30 cellular contexts compared by ENCODE assay signal in genomic region chrX:123994730-123995129, GRCh38. TPM values are rescaled to one million over a fixed set of nuclear protein-coding genes. Genes with fewer than 3 reads are reported as not detected.
DNase-seq lines count a peak whose midpoint lies in the region; ATAC-seq and TF ChIP-seq lines count a peak whose summit lies in the region.
"Had no signal": no experiment of that assay in that cellular context is flagged by ENCODE, and none has a peak within 500 bp of the region (broad histone marks: within the 10 kb centered on the region; RNA-seq: fewer than 3 reads in every experiment).

No MANE protein-coding gene starts in this region.

- H3K4me1 ChIP-seq in CD8-positive, alpha-beta T cell (ENCODE audit: insufficient read depth, low read length), result peaks cover 18% of the 10 kb centered on the region
- peaks cover 8 to 10% of the 10 kb centered on the region in 2 donors for H3K4me1 ChIP-seq in naive thymus-derived CD4-positive, alpha-beta T cell (ENCODE audit: control insufficient read depth in 2 of 2, insufficient read depth in 2 of 2, low read length in 2 of 2)
- no peaks in the 10 kb centered on the region for H3K4me1 ChIP-seq in effector memory CD4-positive, alpha-beta T cell (ENCODE audit: control insufficient read depth, insufficient read depth, low read length, poor library complexity, severe bottlenecking)
- H3K4me1 ChIP-seq: neural progenitor cell, parathyroid adenoma, testis had no signal

- no peak overlapping the region for H3K27ac ChIP-seq in CD8-positive, alpha-beta T cell (ENCODE audit: low read depth, low read length)
- H3K27ac ChIP-seq in HL-60 (replicated peaks), result peak overlapping the region; percentile 74
- no peak overlapping the region for H3K27ac ChIP-seq in naive thymus-derived CD4-positive, alpha-beta T cell (ENCODE audit: low read depth, low read length)
- no peak overlapping the region for H3K27ac ChIP-seq in effector memory CD4-positive, alpha-beta T cell (ENCODE audit: insufficient read depth, low read length, poor library complexity, severe bottlenecking)
- H3K27ac ChIP-seq: body of pancreas, neural progenitor cell, parathyroid adenoma, RWPE1, testis had no signal

- H3K27me3 Mint-ChIP-seq in CD8-positive, alpha-beta T cell (ENCODE audit: low read depth), result no peaks in the 10 kb centered on the region
- no peaks in the 10 kb centered on the region for H3K27me3 Mint-ChIP-seq in activated B cell treated with CpG ODN at 0.5 μM for 24 hours
- no peaks in the 10 kb centered on the region for H3K27me3 Mint-ChIP-seq in naive thymus-derived CD4-positive, alpha-beta T cell

- peak overlapping the region; percentile 3 for H3K4me3 Mint-ChIP-seq in CD8-positive, alpha-beta T cell
- H3K4me3 Mint-ChIP-seq in activated B cell treated with CpG ODN at 0.5 μM for 24 hours, result no peak overlapping the region
- H3K4me3 Mint-ChIP-seq in naive thymus-derived CD4-positive, alpha-beta T cell, result peak overlapping the region in 3 of 10 donors; percentile 18 to 44 (median 44)
- H3K4me3 Mint-ChIP-seq: activated T-helper 1 cell treated with anti-CD3 and anti-CD28 coated beads, Interleukin-12 subunit alpha, Interleukin-12 subunit beta, Interleukin-2, Interleukin-4 antibody, amounts not matched to agents 30 ng/mL and 10 ng/mL and 1 ng/mL, durations not matched to agents 14 hours and 24 hours and 36 hours; H9; neural progenitor cell; T-helper 1 cell treated with Interleukin-12 subunit alpha and Interleukin-12 subunit beta and Interleukin-4 antibody, amounts not matched to agents 30 μg/mL and 1 μg/mL, for 36 hours had no signal

- CTCF ChIA-PET in CD8-positive, alpha-beta T cell (lab: Charles Lee), result interaction anchor here (0.7 kb wide), 1 partner anchor 54 kb away, joined by 3 read pairs; no protein-coding TSS in a partner anchor
- CTCF ChIA-PET in activated B cell treated with CpG ODN at 0.5 μM for 24 hours (lab: Charles Lee), result no interaction called here
- CTCF ChIA-PET in naive thymus-derived CD4-positive, alpha-beta T cell (lab: Charles Lee), result no interaction called here

- no peaks in the 10 kb centered on the region for H3K27me3 ChIP-seq in CD8-positive, alpha-beta T cell (ENCODE audit: insufficient read depth, low read length)
- no peaks in the 10 kb centered on the region for H3K27me3 ChIP-seq in HL-60 (ENCODE audit: insufficient read depth, poor library complexity, severe bottlenecking)
- no peaks in the 10 kb centered on the region for H3K27me3 ChIP-seq in naive thymus-derived CD4-positive, alpha-beta T cell (ENCODE audit: control insufficient read depth in 2 of 2, insufficient read depth in 2 of 2, low read length in 2 of 2)
- no peaks in the 10 kb centered on the region for H3K27me3 ChIP-seq in effector memory CD4-positive, alpha-beta T cell (replicated peaks; ENCODE audit: control insufficient read depth, insufficient read depth, low read length, poor library complexity, severe bottlenecking)
- H3K27me3 ChIP-seq: body of pancreas, neural progenitor cell, testis had no signal

- H3K4me1 Mint-ChIP-seq in CD8-positive, alpha-beta T cell (ENCODE audit: low read depth), result peaks cover 65% of the 10 kb centered on the region
- peaks cover 45% of the 10 kb centered on the region for H3K4me1 Mint-ChIP-seq in activated B cell treated with CpG ODN at 0.5 μM for 24 hours
- peaks cover 9 to 74% (median 57%) of the 10 kb centered on the region in 7 donors for H3K4me1 Mint-ChIP-seq in naive thymus-derived CD4-positive, alpha-beta T cell
- H3K4me1 Mint-ChIP-seq: neural progenitor cell had no signal

- H3K4me3 ChIP-seq in CD8-positive, alpha-beta T cell (ENCODE audit: low read depth, low read length), result no peak overlapping the region
- no peak overlapping the region for H3K4me3 ChIP-seq in HL-60 (replicated peaks; ENCODE audit: insufficient read depth, low read length)
- H3K4me3 ChIP-seq in naive thymus-derived CD4-positive, alpha-beta T cell (ENCODE audit: low read length), result no peak overlapping the region
- no peak overlapping the region for H3K4me3 ChIP-seq in effector memory CD4-positive, alpha-beta T cell (ENCODE audit: insufficient read depth, low read depth, low read length, poor library complexity, severe bottlenecking)
- H3K4me3 ChIP-seq: body of pancreas, neural progenitor cell, testis had no signal

- POLR2A ChIA-PET in CD8-positive, alpha-beta T cell (lab: Charles Lee), result no interaction called here
- POLR2A ChIA-PET in activated B cell treated with CpG ODN at 0.5 μM for 24 hours (lab: Charles Lee), result no interaction called here
- POLR2A ChIA-PET in naive thymus-derived CD4-positive, alpha-beta T cell (lab: Charles Lee), result no interaction called here

- DNase-seq in CD8-positive, alpha-beta T cell, result no peak
- no peak for DNase-seq in HL-60 (ENCODE audit: low read depth in 1 of 2, low spot score in 1 of 2)
- DNase-seq in activated B cell treated with CpG ODN at 0.5 μM for 24 hours, result no peak
- DNase-seq in naive thymus-derived CD4-positive, alpha-beta T cell, result no peak
- no peak for DNase-seq in Ammon's horn (ENCODE audit: low spot score)
- no peak for DNase-seq in effector memory CD4-positive, alpha-beta T cell
- no peak for DNase-seq in activated CD8-positive, alpha-beta memory T cell treated with anti-CD3 and anti-CD28 coated beads for 24 hours
- DNase-seq: activated CD4-positive, alpha-beta T cell treated with anti-CD3 and anti-CD28 coated beads, Interleukin-2, amount 50 U/mL, for 48 hours; activated CD4-positive, CD25-positive, alpha-beta regulatory T cell treated with anti-CD3 and anti-CD28 coated beads, Interleukin-2, amount 50 U/mL, for 72 hours; activated naive CD4-positive, alpha-beta T cell treated with Interleukin-2 at 50 U/mL for 16 hours; body of pancreas; dermis blood vessel endothelial cell; DMS 273 treated with DMSO at 0.1 percent for 48 hours; EL; H9; Kasumi-1; kidney glomerular epithelial cell; NCI-H1048; NCI-H1694; NCI-H446; small intestine; stimulated activated naive CD4-positive, alpha-beta T cell treated with Interleukin-2 at 50 U/mL for 16 hours; testis had no signal

- TF ChIP-seq CTCF in CD8-positive, alpha-beta T cell (IDR thresholded peaks at IDR 0.05), result no peak
- TF ChIP-seq CTCF in HL-60 (IDR thresholded peaks at IDR 0.05; ENCODE audit: insufficient read depth, low read length) (no peak), activated B cell treated with CpG ODN at 0.5 μM for 24 hours (IDR thresholded peaks at IDR 0.05) (no peak)

- intact Hi-C loops in CD8-positive, alpha-beta T cell (cut with DNase I, micrococcal nuclease), result no loop called here
- intact Hi-C loops in activated B cell treated with CpG ODN at 0.5 μM for 24 hours (cut with micrococcal nuclease), result no loop called here
- intact Hi-C loops in naive thymus-derived CD4-positive, alpha-beta T cell (cut with micrococcal nuclease), result loop anchor here in 1 of 2 donors (2.0 kb wide), 1 partner anchor 16 kb away; no protein-coding TSS in a partner anchor

- peak overlapping the region; percentile 57 for H3K27ac Mint-ChIP-seq in CD8-positive, alpha-beta T cell
- H3K27ac Mint-ChIP-seq in activated B cell treated with CpG ODN at 0.5 μM for 24 hours, result peak overlapping the region; percentile 68
- peak overlapping the region in 2 of 9 donors; percentile 51 to 52 for H3K27ac Mint-ChIP-seq in naive thymus-derived CD4-positive, alpha-beta T cell
- H3K27ac Mint-ChIP-seq: activated T-helper 1 cell treated with anti-CD3 and anti-CD28 coated beads, Interleukin-12 subunit alpha, Interleukin-12 subunit beta, Interleukin-2, Interleukin-4 antibody, amounts not matched to agents 30 ng/mL and 10 ng/mL and 1 ng/mL, durations not matched to agents 14 hours and 24 hours and 36 hours; neural progenitor cell; T-helper 1 cell treated with Interleukin-12 subunit alpha and Interleukin-12 subunit beta and Interleukin-4 antibody, amounts not matched to agents 30 μg/mL and 1 μg/mL, for 36 hours had no signal

- H3K9me3 ChIP-seq in CD8-positive, alpha-beta T cell (ENCODE audit: low read length), result no peaks in the 10 kb centered on the region
- no peaks in the 10 kb centered on the region for H3K9me3 ChIP-seq in naive thymus-derived CD4-positive, alpha-beta T cell (ENCODE audit: control insufficient read depth in 2 of 3, low read length in 3 of 3)
- no peaks in the 10 kb centered on the region for H3K9me3 ChIP-seq in effector memory CD4-positive, alpha-beta T cell (ENCODE audit: control insufficient read depth, low read length)
- H3K9me3 ChIP-seq: body of pancreas, testis had no signal

- peaks cover 23% of the 10 kb centered on the region for H3K36me3 Mint-ChIP-seq in CD8-positive, alpha-beta T cell
- H3K36me3 Mint-ChIP-seq in activated B cell treated with CpG ODN at 0.5 μM for 24 hours (ENCODE audit: low read depth), result peaks cover 23% of the 10 kb centered on the region
- H3K36me3 Mint-ChIP-seq in naive thymus-derived CD4-positive, alpha-beta T cell, result peaks cover 0 to 8% (median 0%) of the 10 kb centered on the region in 5 donors

- no peak for ATAC-seq in CD8-positive, alpha-beta T cell
- no peak for ATAC-seq in activated B cell treated with CpG ODN at 0.5 μM for 24 hours (ENCODE audit: low read depth)
- peak; percentile 41 for ATAC-seq in naive thymus-derived CD4-positive, alpha-beta T cell
- ATAC-seq in HG03565 (IDR thresholded peaks at IDR 0.05; ENCODE audit: unreplicated experiment), result no peak
- ATAC-seq: body of pancreas, SK-N-SH treated with all-trans-retinoic acid at 6 μM for 48 hours had no signal

- H3K9me3 Mint-ChIP-seq in CD8-positive, alpha-beta T cell, result no peaks in the 10 kb centered on the region
- no peaks in the 10 kb centered on the region for H3K9me3 Mint-ChIP-seq in activated B cell treated with CpG ODN at 0.5 μM for 24 hours
- H3K9me3 Mint-ChIP-seq in naive thymus-derived CD4-positive, alpha-beta T cell, result no peaks in the 10 kb centered on the region
- H3K9me3 Mint-ChIP-seq: activated T-helper 1 cell treated with anti-CD3 and anti-CD28 coated beads, Interleukin-12 subunit alpha, Interleukin-12 subunit beta, Interleukin-2, Interleukin-4 antibody, amounts not matched to agents 30 ng/mL and 10 ng/mL and 1 ng/mL, durations not matched to agents 14 hours and 24 hours and 36 hours; T-helper 1 cell treated with Interleukin-12 subunit alpha and Interleukin-12 subunit beta and Interleukin-4 antibody, amounts not matched to agents 30 μg/mL and 1 μg/mL, for 36 hours had no signal

- no peaks in the 10 kb centered on the region for H3K36me3 ChIP-seq in CD8-positive, alpha-beta T cell (ENCODE audit: insufficient read depth, low read length)
- no peaks in the 10 kb centered on the region for H3K36me3 ChIP-seq in naive thymus-derived CD4-positive, alpha-beta T cell (ENCODE audit: control insufficient read depth in 2 of 3, insufficient read depth in 3 of 3, low read length in 3 of 3)
- no peaks in the 10 kb centered on the region for H3K36me3 ChIP-seq in effector memory CD4-positive, alpha-beta T cell (ENCODE audit: control insufficient read depth, insufficient read depth, low read length)
- H3K36me3 ChIP-seq: neural progenitor cell had no signal

RNA-seq across cellular contexts. Expression of gene STAG2, which starts 33.2 kb away (rescaled TPM):
- 100 to 1,000 TPM; 104 to 105 TPM for total RNA-seq in CD8-positive, alpha-beta T cell
- total RNA-seq in activated B cell treated with CpG ODN at 0.5 μM for 24 hours, result 84.0 and 86.6 TPM in 2 replicates
- total RNA-seq in naive thymus-derived CD4-positive, alpha-beta T cell, result 100 to 1,000 TPM in 2 of 5 experiments, 10 to 100 TPM in 3; 83.2 to 124 (median 85.3) TPM
- polyA plus RNA-seq in naive thymus-derived CD4-positive, alpha-beta T cell, result 10 to 100 TPM; 73.6 to 80.2 TPM
